ENCODE assay signal across 27 cellular contexts in the genomic region with DNA sequence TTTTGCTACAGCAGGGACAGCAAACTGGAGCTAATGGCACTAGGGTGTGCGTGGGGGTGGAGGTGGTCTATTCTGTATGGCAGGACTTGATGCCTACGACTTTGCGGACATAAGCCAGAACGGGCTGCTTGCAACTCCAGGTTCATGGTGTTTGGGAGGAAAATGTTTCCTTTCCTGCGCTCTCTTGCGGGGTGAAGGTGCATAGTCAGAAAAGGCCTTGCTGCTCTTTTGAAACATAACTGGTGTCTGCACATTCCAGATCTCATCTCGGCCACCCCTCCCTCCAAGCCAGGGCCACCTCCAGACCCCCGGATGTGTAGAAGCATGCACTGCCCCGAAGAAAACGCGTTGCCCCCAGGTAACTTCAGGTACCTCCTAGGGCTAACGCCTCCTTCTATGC. TPM values are rescaled to one million over a fixed set of nuclear protein-coding genes. Genes with fewer than 3 reads are reported as not detected.
DNase-seq lines count a peak whose midpoint lies in the region; ATAC-seq and TF ChIP-seq lines count a peak whose summit lies in the region.
"Had no signal": no experiment of that assay in that cellular context is flagged by ENCODE, and none has a peak within 500 bp of the region (broad histone marks: within the 10 kb centered on the region; RNA-seq: fewer than 3 reads in every experiment).

No MANE protein-coding gene starts in this region.

- TF ChIP-seq CTCF in body of pancreas (IDR thresholded peaks at IDR 0.05), result peak in 3 of 7 experiments; percentile 16 to 20 (median 20)
- no peak for TF ChIP-seq CTCF in right lobe of liver (IDR thresholded peaks at IDR 0.05)
- no peak for TF ChIP-seq CTCF in upper lobe of right lung (IDR thresholded peaks at IDR 0.05)
- TF ChIP-seq CTCF in esophagus squamous epithelium (IDR thresholded peaks at IDR 0.05), result no peak

- H3K27me3 ChIP-seq in body of pancreas, result no peaks in the 10 kb centered on the region
- no peaks in the 10 kb centered on the region for H3K27me3 ChIP-seq in right lobe of liver
- peaks cover 82% of the 10 kb centered on the region for H3K27me3 ChIP-seq in upper lobe of right lung
- H3K27me3 ChIP-seq in esophagus squamous epithelium, result peaks cover 12 to 100% (median 25%) of the 10 kb centered on the region in 4 donors

- DNase-seq in NCI-H2081 (lab: John Stamatoyannopoulos, UW), result peak; percentile 60 to 64
- no peak for DNase-seq in NCI-H2081 treated with DMSO at 0.1 percent for 48 hours (lab: John Stamatoyannopoulos, UW)
- peak; percentile 34 to 46 (median 42) for DNase-seq in body of pancreas
- no peak for DNase-seq in right lobe of liver
- DNase-seq in upper lobe of right lung, result no peak
- no peak for DNase-seq in esophagus squamous epithelium (lab: John Stamatoyannopoulos, UW)
- DNase-seq: activated CD4-positive, alpha-beta T cell treated with anti-CD3 and anti-CD28 coated beads, Interleukin-2, amount 50 U/mL, for 48 hours; activated naive CD4-positive, alpha-beta T cell treated with Interleukin-2 at 50 U/mL for 16 hours; CD8-positive, alpha-beta memory T cell; cerebellar nuclear complex; DMS79 treated with DMSO at 0.1 percent for 48 hours; GF-D8; HCEC 1CT; kidney; mammary epithelial cell; NCI-H1436 treated with DMSO at 0.1 percent for 48 hours; NCI-H2171; NCI-H524; psoas muscle; SIG-M5; stimulated activated naive CD8-positive, alpha-beta T cell treated with anti-CD3 and anti-CD28 coated beads, Interleukin-15, Interleukin-2, amounts not matched to agents 100 U/mL and 50 U/mL, for 24 hours; T1000 had no signal

- H3K27ac Mint-ChIP-seq in stimulated activated memory B cell treated with anti-CD40 and anti-IgM and Interleukin-4, amounts not matched to agents 10 μg/mL and 1 μg/mL and 100 μg/mL, for 72 hours, result no peak overlapping the region
- H3K27ac Mint-ChIP-seq: CD8-positive, alpha-beta memory T cell; neural progenitor cell had no signal

- H3K27ac ChIP-seq in body of pancreas (peak overlapping the region; percentile 94 to 99 (median 98)), right lobe of liver (peak overlapping the region; percentile 79 to 98 (median 92)), upper lobe of right lung (peak overlapping the region; percentile 83), esophagus squamous epithelium (no peak overlapping the region)
- H3K27ac ChIP-seq: KMS-11, neural progenitor cell, psoas muscle had no signal

- H3K27me3 Mint-ChIP-seq in stimulated activated memory B cell treated with anti-CD40 and anti-IgM and Interleukin-4, amounts not matched to agents 10 μg/mL and 1 μg/mL and 100 μg/mL, for 72 hours, result peaks cover 91% of the 10 kb centered on the region

- no peak for ATAC-seq in body of pancreas
- peak in 2 of 4 donors; percentile 7 to 13 for ATAC-seq in right lobe of liver
- ATAC-seq in upper lobe of right lung, result no peak
- ATAC-seq in HG03039 (IDR thresholded peaks at IDR 0.05; ENCODE audit: unreplicated experiment), result no peak
- ATAC-seq in stimulated activated memory B cell treated with anti-CD40 and anti-IgM and Interleukin-4, amounts not matched to agents 10 μg/mL and 1 μg/mL and 100 μg/mL, for 72 hours, result no peak
- ATAC-seq: psoas muscle; stimulated activated naive CD8-positive, alpha-beta T cell treated with anti-CD3 and anti-CD28 coated beads, Interleukin-15, Interleukin-2, amounts not matched to agents 100 U/mL and 50 U/mL, for 24 hours had no signal

- peaks cover 5% of the 10 kb centered on the region for H3K4me1 Mint-ChIP-seq in stimulated activated memory B cell treated with anti-CD40 and anti-IgM and Interleukin-4, amounts not matched to agents 10 μg/mL and 1 μg/mL and 100 μg/mL, for 72 hours
- H3K4me1 Mint-ChIP-seq: CD8-positive, alpha-beta memory T cell had no signal

- no peaks in the 10 kb centered on the region for H3K9me3 Mint-ChIP-seq in stimulated activated memory B cell treated with anti-CD40 and anti-IgM and Interleukin-4, amounts not matched to agents 10 μg/mL and 1 μg/mL and 100 μg/mL, for 72 hours

- H3K9me3 ChIP-seq in body of pancreas (no peaks in the 10 kb centered on the region), right lobe of liver (no peaks in the 10 kb centered on the region), upper lobe of right lung (no peaks in the 10 kb centered on the region), esophagus squamous epithelium (no peaks in the 10 kb centered on the region)
- H3K9me3 ChIP-seq: psoas muscle had no signal

- TF ChIP-seq POLR2A in body of pancreas (IDR thresholded peaks at IDR 0.05) (no peak), right lobe of liver (IDR thresholded peaks at IDR 0.05) (no peak), esophagus squamous epithelium (IDR thresholded peaks at IDR 0.05) (no peak)

- intact Hi-C loops in body of pancreas (cut with DNase I) (no loop called here), right lobe of liver (cut with DNase I) (loop anchor here in 1 of 2 donors (10.0 kb wide), 1 partner anchor 51 kb away; no protein-coding TSS in a partner anchor), upper lobe of right lung (cut with DNase I) (no loop called here), esophagus squamous epithelium (cut with DNase I) (no loop called here)

- H3K4me3 ChIP-seq in body of pancreas (peak overlapping the region; percentile 6 to 57), right lobe of liver (peak overlapping the region; percentile 52 to 89 (median 84)), upper lobe of right lung (peak overlapping the region; percentile 44), esophagus squamous epithelium (no peak overlapping the region)
- H3K4me3 ChIP-seq: neural progenitor cell, psoas muscle had no signal

- 6 to 25% methylated on average over 12 of the region's 12 CpGs for WGBS in body of pancreas, 2 donors
- 2% methylated on average over 11 of the region's 12 CpGs for WGBS in right lobe of liver (ENCODE audit: insufficient coverage, low coverage, low lambda C conversion rate, missing lambda C conversion rate)
- WGBS in esophagus squamous epithelium, 2 donors, result 65 to 71% methylated on average over 6 to 10 of the region's 12 CpGs

- H3K4me3 Mint-ChIP-seq in stimulated activated memory B cell treated with anti-CD40 and anti-IgM and Interleukin-4, amounts not matched to agents 10 μg/mL and 1 μg/mL and 100 μg/mL, for 72 hours, result no peak overlapping the region
- H3K4me3 Mint-ChIP-seq: CD8-positive, alpha-beta memory T cell; neural progenitor cell had no signal

- no peaks in the 10 kb centered on the region for H3K36me3 Mint-ChIP-seq in stimulated activated memory B cell treated with anti-CD40 and anti-IgM and Interleukin-4, amounts not matched to agents 10 μg/mL and 1 μg/mL and 100 μg/mL, for 72 hours
- H3K36me3 Mint-ChIP-seq: CD8-positive, alpha-beta memory T cell; neural progenitor cell had no signal

- H3K4me1 ChIP-seq in body of pancreas (peaks cover 71% of the 10 kb centered on the region), right lobe of liver (peaks cover 0 to 62% (median 16%) of the 10 kb centered on the region in 4 donors), upper lobe of right lung (no peaks in the 10 kb centered on the region), esophagus squamous epithelium (peaks cover 0 to 21% (median 5%) of the 10 kb centered on the region in 3 donors)
- H3K4me1 ChIP-seq: psoas muscle had no signal

- no peaks in the 10 kb centered on the region for H3K36me3 ChIP-seq in body of pancreas (replicated peaks in 1 of 2; ENCODE audit: insufficient read depth in 1 of 2, low read depth in 2 of 2)
- no peaks in the 10 kb centered on the region for H3K36me3 ChIP-seq in right lobe of liver
- H3K36me3 ChIP-seq in upper lobe of right lung, result no peaks in the 10 kb centered on the region
- H3K36me3 ChIP-seq in esophagus squamous epithelium, result no peaks in the 10 kb centered on the region
- H3K36me3 ChIP-seq: neural progenitor cell had no signal

RNA-seq across cellular contexts. Expression of a gene that starts 8.1 kb away (rescaled TPM):
- total RNA-seq in body of pancreas (10 to 100 TPM; 42.5 to 63.3 TPM), right lobe of liver (10 to 100 TPM; 11.8 to 28.7 (median 21.2) TPM), upper lobe of right lung (21.7 TPM), esophagus squamous epithelium (under 1 TPM in 1 of 4 donors, not detected in 3; 0.13 TPM)
- total RNA-seq: CD8-positive, alpha-beta memory T cell; epithelial cell of proximal tubule; psoas muscle had no signal

Comparison
In these comparisons a context has a peak if more than half of its experiments do, and no peak if none do; other contexts are left out.
1. DNase-seq: peak in NCI-H2081 (2 of 2) and body of pancreas (4 of 4); none in NCI-H2081 treated with DMSO at 0.1 percent for 48 hours (single experiment), right lobe of liver (0 of 3), upper lobe of right lung (single experiment) and esophagus squamous epithelium (single experiment).
2. H3K27ac ChIP-seq: peak in body of pancreas (4 of 4), right lobe of liver (3 of 3) and upper lobe of right lung (single experiment); none in esophagus squamous epithelium (0 of 4).
3. H3K4me3 ChIP-seq: peak in body of pancreas (2 of 2), right lobe of liver (3 of 3) and upper lobe of right lung (single experiment); none in esophagus squamous epithelium (0 of 4).
4. RNA of a gene that starts 8.1 kb away (total RNA-seq): 42.5 to 63.3 TPM in body of pancreas, 11.8 to 28.7 TPM in right lobe of liver and 21.7 TPM in upper lobe of right lung (single experiment); 0.13 TPM in esophagus squamous epithelium; every median in the first group is over 10 times any median in the second.